Comparison of ENCODE assay signal across 20 cellular contexts in genomic region chr1:236176337-236177336, GRCh38. TPM values are rescaled to one million over a fixed set of nuclear protein-coding genes. Genes with fewer than 3 reads are reported as not detected.
DNase-seq lines count a peak whose midpoint lies in the region; ATAC-seq, FAIRE-seq and TF ChIP-seq lines count a peak whose summit lies in the region.
"Had no signal": no experiment of that assay in that cellular context is flagged by ENCODE, and none has a peak within 500 bp of the region (broad histone marks: within the 10 kb centered on the region; RNA-seq: fewer than 3 reads in every experiment).

No MANE protein-coding gene starts in this region.

- H3K27ac ChIP-seq in spleen (no peak overlapping the region), psoas muscle (no peak overlapping the region)

- H3K9me3 ChIP-seq in spleen: no peaks in the 10 kb centered on the region
- H3K9me3 ChIP-seq in psoas muscle: no peaks in the 10 kb centered on the region

- no peaks in the 10 kb centered on the region for H3K4me1 ChIP-seq in spleen
- H3K4me1 ChIP-seq in psoas muscle: no peaks in the 10 kb centered on the region

- peak; percentile 39 for ATAC-seq in Right ventricle myocardium inferior
- ATAC-seq in Right ventricle myocardium superior (ENCODE audit: poor library complexity): no peak
- ATAC-seq in psoas muscle: no peak
- ATAC-seq: activated CD8-positive, alpha-beta memory T cell treated with anti-CD3 and anti-CD28 coated beads, Interleukin-2, amount 10 ng/mL, durations not matched to agents 7 days and 5 days; HCT116; naive thymus-derived CD8-positive, alpha-beta T cell had no signal

- TF ChIP-seq POLR2A in spleen (IDR thresholded peaks at IDR 0.05): no peak
- no peak for TF ChIP-seq POLR2A in GM12892 (IDR thresholded peaks at IDR 0.05; ENCODE audit: low read depth, low read length)

- H3K27me3 ChIP-seq in bronchial epithelial cell (ENCODE audit: control insufficient read depth, insufficient read depth, low read length) (no peaks in the 10 kb centered on the region), spleen (replicated peaks in 1 of 7) (no peaks in the 10 kb centered on the region), psoas muscle (ENCODE audit: insufficient read depth in 3 of 3, low read length in 2 of 3) (no peaks in the 10 kb centered on the region)

- no peak for TF ChIP-seq CTCF in bronchial epithelial cell (IDR thresholded peaks at IDR 0.05; ENCODE audit: insufficient read depth, low read length, severe bottlenecking)
- no peak for TF ChIP-seq CTCF in spleen (IDR thresholded peaks at IDR 0.05 in 8 of 11, conservative IDR thresholded peaks at IDR 0.05 in 3 of 11)
- TF ChIP-seq CTCF in psoas muscle (IDR thresholded peaks at IDR 0.05): no peak

- 73 to 86% (median 79%) methylated on average over 18 of the region's 18 CpGs for WGBS in spleen, 5 donors
- WGBS in psoas muscle, 3 donors: 51 to 64% (median 54%) methylated on average over 18 of the region's 18 CpGs

- H3K4me3 ChIP-seq in bronchial epithelial cell (ENCODE audit: low read depth, low read length): no peak overlapping the region
- H3K4me3 ChIP-seq in spleen: no peak overlapping the region
- H3K4me3 ChIP-seq in psoas muscle: no peak overlapping the region
- H3K4me3 ChIP-seq: lung had no signal

- DNase-seq in Right ventricle myocardium inferior (ENCODE audit: missing footprints) (no peak), Right ventricle myocardium superior (no peak), bronchial epithelial cell (ENCODE audit: low read depth) (no peak), left kidney (ENCODE audit: low read depth, low spot score) (peak; percentile 63), spleen (peak; percentile 64), GM12892 (ENCODE audit: insufficient read length) (no peak), psoas muscle (no peak), HUDEP-2 (lab: John Stamatoyannopoulos, UW; ENCODE audit: unreplicated experiment in 76 of 76) (no peak)
- DNase-seq: activated CD4-positive, CD25-positive, alpha-beta regulatory T cell treated with anti-CD3 and anti-CD28 coated beads, Interleukin-2, amount 50 U/mL, for 72 hours; activated CD8-positive, alpha-beta memory T cell treated with anti-CD3 and anti-CD28 coated beads, Interleukin-2, amount 10 ng/mL, durations not matched to agents 7 days and 5 days; activated effector memory CD4-positive, alpha-beta T cell treated with anti-CD3 and anti-CD28 coated beads, Interleukin-2, amount 50 U/mL, for 16 hours; CD4-positive, alpha-beta T cell; naive thymus-derived CD8-positive, alpha-beta T cell; NCI-H2081; NCI-H748 treated with DMSO at 0.1 percent for 48 hours; RPMI8226; stimulated activated CD4-positive, alpha-beta T cell treated with anti-CD3 and anti-CD28 coated beads, Interleukin-4, amount 100 ng/mL, for 24 hours; trophoblast cell had no signal

- peak; percentile 47 for FAIRE-seq in bronchial epithelial cell (lab: Jason Lieb, UNC)
- no peak for FAIRE-seq in GM12892 (lab: Jason Lieb, UNC)

- intact Hi-C loops in Right ventricle myocardium inferior (cut with DNase I) (no loop called here), Right ventricle myocardium superior (cut with DNase I) (no loop called here), spleen (cut with DNase I; ENCODE audit: low total_unique reads) (no loop called here), psoas muscle (cut with DNase I) (no loop called here)

- peaks cover 1% of the 10 kb centered on the region for H3K36me3 ChIP-seq in bronchial epithelial cell (ENCODE audit: control insufficient read depth, insufficient read depth, low read length)
- H3K36me3 ChIP-seq in spleen: peaks cover 0 to 37% (median 9%) of the 10 kb centered on the region in 6 donors
- no peaks in the 10 kb centered on the region for H3K36me3 ChIP-seq in psoas muscle (ENCODE audit: insufficient read depth in 1 of 2, low read depth in 1 of 2)

RNA-seq across cellular contexts. Expression of gene GPR137B, which starts 34.3 kb away (rescaled TPM):
- total RNA-seq in Right ventricle myocardium inferior (32.0 TPM), Right ventricle myocardium superior (27.5 TPM), bronchial epithelial cell (5.6 and 6.3 TPM in 2 replicates), spleen (10 to 100 TPM; 27.9 to 54.8 (median 41.0) TPM), psoas muscle (1 to 10 TPM; 1.5 to 1.9 (median 1.6) TPM)
- polyA plus RNA-seq in spleen (1 to 10 TPM; 5.2 to 9.3 (median 7.2) TPM), psoas muscle (under 1 TPM; 0.60 to 0.77 (median 0.69) TPM)
- polyA plus RNA-seq in GM12892 (2012; ENCODE audit: missing spikeins): 19.5 TPM

Comparison
In these comparisons a context has a peak if more than half of its experiments do, and no peak if none do; other contexts are left out.
1. DNase-seq: peak in left kidney (single experiment) and spleen (single experiment); none in Right ventricle myocardium inferior (single experiment), Right ventricle myocardium superior (single experiment), bronchial epithelial cell (single experiment), GM12892 (single experiment), psoas muscle (0 of 2) and HUDEP-2 (0 of 76).